In genomic region chr6:70860920-70861319, GRCh38 we compare ENCODE assay signal across 19 cellular contexts.
A peak's percentile ranks its signal among the peaks of the same experiment; 100 is the strongest.
DNase-seq lines count a peak whose midpoint lies in the region; ATAC-seq and TF ChIP-seq lines count a peak whose summit lies in the region.
"Had no signal": no experiment of that assay in that cellular context is flagged by ENCODE, and none has a peak within 500 bp of the region (broad histone marks: within the 10 kb centered on the region; RNA-seq: fewer than 3 reads in every experiment).

No MANE protein-coding gene starts in this region.

- no peak overlapping the region for H3K4me3 ChIP-seq in CD8-positive, alpha-beta T cell (ENCODE audit: low read depth, low read length)
- H3K4me3 ChIP-seq in WERI-Rb-1 (ENCODE audit: low read depth, low read length): no peak overlapping the region
- no peak overlapping the region for H3K4me3 ChIP-seq in effector memory CD4-positive, alpha-beta T cell (ENCODE audit: insufficient read depth, low read depth, low read length, poor library complexity, severe bottlenecking)
- H3K4me3 ChIP-seq: GM12878, HAP-1 had no signal

- no peak for TF ChIP-seq CTCF in CD8-positive, alpha-beta T cell (IDR thresholded peaks at IDR 0.05)
- no peak for TF ChIP-seq CTCF in WERI-Rb-1 (IDR thresholded peaks at IDR 0.05; ENCODE audit: low read depth, low read length)

- H3K4me1 Mint-ChIP-seq in CD8-positive, alpha-beta T cell (ENCODE audit: low read depth): no peaks in the 10 kb centered on the region
- no peaks in the 10 kb centered on the region for H3K4me1 Mint-ChIP-seq in activated naive CD8-positive, alpha-beta T cell treated with anti-CD3 and anti-CD28 coated beads, Interleukin-2, amount 50 U/mL, for 24 hours

- no peaks in the 10 kb centered on the region for H3K4me1 ChIP-seq in CD8-positive, alpha-beta T cell (ENCODE audit: insufficient read depth, low read length)
- H3K4me1 ChIP-seq in effector memory CD4-positive, alpha-beta T cell (ENCODE audit: control insufficient read depth, insufficient read depth, low read length, poor library complexity, severe bottlenecking): no peaks in the 10 kb centered on the region
- H3K4me1 ChIP-seq: Caco-2, HAP-1 had no signal

- H3K9me3 ChIP-seq in CD8-positive, alpha-beta T cell (ENCODE audit: low read length): no peaks in the 10 kb centered on the region
- H3K9me3 ChIP-seq in WERI-Rb-1 (ENCODE audit: severe bottlenecking): no peaks in the 10 kb centered on the region
- H3K9me3 ChIP-seq in effector memory CD4-positive, alpha-beta T cell (ENCODE audit: control insufficient read depth, low read length): no peaks in the 10 kb centered on the region
- H3K9me3 ChIP-seq: Caco-2, HAP-1 had no signal

- intact Hi-C loops in CD8-positive, alpha-beta T cell (cut with DNase I, micrococcal nuclease): no loop called here

- H3K9me3 Mint-ChIP-seq in CD8-positive, alpha-beta T cell: no peaks in the 10 kb centered on the region
- H3K9me3 Mint-ChIP-seq in activated naive CD8-positive, alpha-beta T cell treated with anti-CD3 and anti-CD28 coated beads, Interleukin-2, amount 50 U/mL, for 24 hours: no peaks in the 10 kb centered on the region
- H3K9me3 Mint-ChIP-seq: HFFc6 had no signal

- H3K27ac Mint-ChIP-seq in CD8-positive, alpha-beta T cell: peak overlapping the region; percentile 4
- H3K27ac Mint-ChIP-seq in activated naive CD8-positive, alpha-beta T cell treated with anti-CD3 and anti-CD28 coated beads, Interleukin-2, amount 50 U/mL, for 24 hours: no peak overlapping the region
- H3K27ac Mint-ChIP-seq: HFFc6 had no signal

- POLR2A ChIA-PET in CD8-positive, alpha-beta T cell (lab: Charles Lee): no interaction called here

- CTCF ChIA-PET in CD8-positive, alpha-beta T cell (lab: Charles Lee): no interaction called here

- H3K36me3 Mint-ChIP-seq in CD8-positive, alpha-beta T cell: peaks cover 37% of the 10 kb centered on the region
- peaks cover 11% of the 10 kb centered on the region for H3K36me3 Mint-ChIP-seq in activated naive CD8-positive, alpha-beta T cell treated with anti-CD3 and anti-CD28 coated beads, Interleukin-2, amount 50 U/mL, for 24 hours (ENCODE audit: low read depth)

- no peak overlapping the region for H3K4me3 Mint-ChIP-seq in CD8-positive, alpha-beta T cell
- H3K4me3 Mint-ChIP-seq in activated naive CD8-positive, alpha-beta T cell treated with anti-CD3 and anti-CD28 coated beads, Interleukin-2, amount 50 U/mL, for 24 hours: no peak overlapping the region
- H3K4me3 Mint-ChIP-seq: CD4-positive, alpha-beta memory T cell; HFFc6 had no signal

- no peak for ATAC-seq in CD8-positive, alpha-beta T cell
- ATAC-seq in activated naive CD8-positive, alpha-beta T cell treated with anti-CD3 and anti-CD28 coated beads, Interleukin-2, amount 50 U/mL, for 24 hours: no peak
- ATAC-seq: GM12878 had no signal

- no peak for DNase-seq in CD8-positive, alpha-beta T cell
- DNase-seq in NCI-H69 (lab: John Stamatoyannopoulos, UW): peak; percentile 25
- no peak for DNase-seq in WERI-Rb-1
- DNase-seq in epithelial cell of prostate (ENCODE audit: low read depth, low spot score): no peak
- no peak for DNase-seq in dermis blood vessel endothelial cell
- no peak for DNase-seq in A172 (ENCODE audit: low spot score)
- DNase-seq in effector memory CD4-positive, alpha-beta T cell: no peak
- no peak for DNase-seq in activated naive CD8-positive, alpha-beta T cell treated with anti-CD3 and anti-CD28 coated beads, Interleukin-2, amount 50 U/mL, for 24 hours
- DNase-seq: 8988T; C1 segment of cervical spinal cord; Caco-2; CD4-positive, alpha-beta memory T cell; DMS79; EL; GDM1; GOT3; HFFc6 had no signal

- H3K27me3 ChIP-seq in CD8-positive, alpha-beta T cell (ENCODE audit: insufficient read depth, low read length): no peaks in the 10 kb centered on the region
- H3K27me3 ChIP-seq in WERI-Rb-1 (ENCODE audit: insufficient read depth, low read depth, severe bottlenecking): no peaks in the 10 kb centered on the region
- H3K27me3 ChIP-seq in effector memory CD4-positive, alpha-beta T cell (replicated peaks; ENCODE audit: control insufficient read depth, insufficient read depth, low read length, poor library complexity, severe bottlenecking): no peaks in the 10 kb centered on the region

- H3K27me3 Mint-ChIP-seq in CD8-positive, alpha-beta T cell (ENCODE audit: low read depth): no peaks in the 10 kb centered on the region
- H3K27me3 Mint-ChIP-seq in activated naive CD8-positive, alpha-beta T cell treated with anti-CD3 and anti-CD28 coated beads, Interleukin-2, amount 50 U/mL, for 24 hours: no peaks in the 10 kb centered on the region
- H3K27me3 Mint-ChIP-seq: CD4-positive, alpha-beta memory T cell had no signal

- no peak overlapping the region for H3K27ac ChIP-seq in CD8-positive, alpha-beta T cell (ENCODE audit: low read depth, low read length)
- peak overlapping the region; percentile 2; the same call in 1 of the 2 replicates for H3K27ac ChIP-seq in WERI-Rb-1
- peak overlapping the region; percentile 19 for H3K27ac ChIP-seq in epithelial cell of prostate
- H3K27ac ChIP-seq in effector memory CD4-positive, alpha-beta T cell (ENCODE audit: insufficient read depth, low read length, poor library complexity, severe bottlenecking): no peak overlapping the region

- no peaks in the 10 kb centered on the region for H3K36me3 ChIP-seq in CD8-positive, alpha-beta T cell (ENCODE audit: insufficient read depth, low read length)
- H3K36me3 ChIP-seq in WERI-Rb-1: peaks cover 11% of the 10 kb centered on the region
- peaks cover 18% of the 10 kb centered on the region for H3K36me3 ChIP-seq in effector memory CD4-positive, alpha-beta T cell (ENCODE audit: control insufficient read depth, insufficient read depth, low read length)
- H3K36me3 ChIP-seq: HAP-1 had no signal

Comparison
In these comparisons a context has a peak if more than half of its experiments do, and no peak if none do; other contexts are left out.
1. H3K27ac ChIP-seq: peak in WERI-Rb-1 (single experiment) and epithelial cell of prostate (single experiment); none in CD8-positive, alpha-beta T cell (single experiment) and effector memory CD4-positive, alpha-beta T cell (single experiment).